In the genomic region with DNA sequence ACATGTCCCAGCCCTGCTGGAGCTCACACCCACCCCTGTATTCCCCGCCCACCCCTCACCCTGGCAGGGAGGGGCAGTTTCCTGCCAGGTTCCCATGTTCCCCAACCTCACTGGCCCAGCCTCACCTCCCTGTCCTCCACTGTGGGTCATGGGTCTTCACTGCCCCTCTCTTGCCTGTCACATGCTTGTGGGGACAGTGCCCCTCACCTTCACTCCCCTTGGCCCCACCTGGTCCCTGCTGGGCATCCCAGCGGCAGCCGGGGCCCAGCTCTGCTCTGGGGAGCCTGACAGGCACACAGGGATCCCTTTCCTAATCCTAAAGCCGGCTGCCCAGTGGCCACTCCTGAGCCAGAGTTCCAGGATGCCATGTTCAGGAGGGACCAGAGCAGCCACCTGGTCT, we compare ENCODE assay signal across 18 cellular contexts. TPM values are rescaled to one million over a fixed set of nuclear protein-coding genes. Genes with fewer than 3 reads are reported as not detected.
A peak's percentile ranks its signal among the peaks of the same experiment; 100 is the strongest.
DNase-seq lines count a peak whose midpoint lies in the region; ATAC-seq and TF ChIP-seq lines count a peak whose summit lies in the region.
"Had no signal": no experiment of that assay in that cellular context is flagged by ENCODE, and none has a peak within 500 bp of the region (broad histone marks: within the 10 kb centered on the region; RNA-seq: fewer than 3 reads in every experiment).

No MANE protein-coding gene starts in this region.

- TF ChIP-seq CTCF in right atrium auricular region (IDR thresholded peaks at IDR 0.05) = no peak
- no peak for TF ChIP-seq CTCF in lower lobe of right lung (IDR thresholded peaks at IDR 0.05)
- TF ChIP-seq CTCF in spleen (IDR thresholded peaks at IDR 0.05 in 8 of 11, conservative IDR thresholded peaks at IDR 0.05 in 3 of 11) = no peak

- H3K9me3 ChIP-seq in right atrium auricular region = no peaks in the 10 kb centered on the region
- no peaks in the 10 kb centered on the region for H3K9me3 ChIP-seq in lower lobe of right lung
- H3K9me3 ChIP-seq in spleen = no peaks in the 10 kb centered on the region

- no peak for TF ChIP-seq POLR2A in spleen (IDR thresholded peaks at IDR 0.05)

- ATAC-seq in Right ventricle myocardium inferior = no peak
- no peak for ATAC-seq in lower lobe of right lung
- no peak for ATAC-seq in SK-N-SH treated with all-trans-retinoic acid at 6 μM for 48 hours

- no peaks in the 10 kb centered on the region for H3K36me3 ChIP-seq in right atrium auricular region
- H3K36me3 ChIP-seq in lower lobe of right lung = no peaks in the 10 kb centered on the region
- H3K36me3 ChIP-seq in spleen = no peaks in the 10 kb centered on the region

- H3K4me3 ChIP-seq in right atrium auricular region = no peak overlapping the region
- no peak overlapping the region for H3K4me3 ChIP-seq in lower lobe of right lung
- no peak overlapping the region for H3K4me3 ChIP-seq in spleen

- no peak overlapping the region for H3K27ac ChIP-seq in right atrium auricular region
- H3K27ac ChIP-seq in lower lobe of right lung = no peak overlapping the region
- H3K27ac ChIP-seq in spleen = no peak overlapping the region

- H3K27me3 ChIP-seq in right atrium auricular region (no peaks in the 10 kb centered on the region), lower lobe of right lung (ENCODE audit: low read depth) (no peaks in the 10 kb centered on the region), spleen (replicated peaks in 1 of 7) (peaks cover 0 to 10% (median 0%) of the 10 kb centered on the region in 7 donors)

- intact Hi-C loops in Right ventricle myocardium inferior (cut with DNase I) = no loop called here
- intact Hi-C loops in lower lobe of right lung (cut with DNase I) = no loop called here
- intact Hi-C loops in spleen (cut with DNase I; ENCODE audit: low total_unique reads) = no loop called here

- DNase-seq in Right ventricle myocardium inferior (ENCODE audit: missing footprints) (peak; percentile 22), right atrium auricular region (ENCODE audit: low spot score) (no peak), lower lobe of right lung (peak; percentile 18), spleen (peak; percentile 51), NCI-H2171 (lab: John Stamatoyannopoulos, UW) (no peak)
- DNase-seq in activated T-cell treated with anti-CD3 and anti-CD28 coated beads, Interleukin-2, amount 50 U/mL, for 48 hours = no peak
- DNase-seq: 8988T; C1 segment of cervical spinal cord; CD4-positive, CD25-positive, alpha-beta regulatory T cell; CD8-positive, alpha-beta memory T cell; COR-L47; DMS153; DMS79; GDM1; GOT3; H7; IMR-90 had no signal

- 78 to 86% (median 82%) methylated on average over 3 to 4 of the region's 4 CpGs; no CpG with 5 or more reads in 1 of the 5 donors for WGBS in spleen, 5 donors

- no peaks in the 10 kb centered on the region for H3K4me1 ChIP-seq in right atrium auricular region
- H3K4me1 ChIP-seq in lower lobe of right lung = no peaks in the 10 kb centered on the region
- H3K4me1 ChIP-seq in spleen = no peaks in the 10 kb centered on the region

TF ChIP-seq in SK-N-SH treated with all-trans-retinoic acid at 6 μM for 48 hours, 23 proteins besides CTCF, POLR2A, EP300 and RAD21:
- TF ChIP-seq OSR1 (CRISPR knock-in tag; IDR thresholded peaks at IDR 0.05) (no peak), ISL1 (CRISPR knock-in tag; IDR thresholded peaks at IDR 0.05) (no peak)

RNA-seq across cellular contexts. Expression of gene ZNF862, which starts 21.4 kb away (rescaled TPM):
- total RNA-seq in Right ventricle myocardium inferior (10.1 TPM), right atrium auricular region (10 to 100 TPM in 1 of 2 donors, 1 to 10 TPM in 1; 7.0 to 11.0 TPM), lower lobe of right lung (20.7 TPM), spleen (10 to 100 TPM; 19.0 to 39.8 (median 30.2) TPM)
- 1 to 10 TPM; 4.4 to 9.9 (median 6.0) TPM for polyA plus RNA-seq in spleen

RNA-seq across cellular contexts. Expression of gene ZNF467, which starts 43.4 kb away (rescaled TPM):
- total RNA-seq in Right ventricle myocardium inferior (7.0 TPM), right atrium auricular region (10 to 100 TPM in 1 of 2 donors, 1 to 10 TPM in 1; 3.2 to 11.0 TPM), lower lobe of right lung (23.0 TPM), spleen (10 to 100 TPM; 25.5 to 48.5 (median 37.6) TPM)
- polyA plus RNA-seq in spleen = 10 to 100 TPM in 2 of 3 donors, 1 to 10 TPM in 1; 6.0 to 15.2 (median 12.8) TPM
- total RNA-seq: IMR-90 had no signal

RNA-seq across cellular contexts. Expression of gene ATP6V0E2, which starts 57.0 kb away (rescaled TPM):
- 125 TPM for total RNA-seq in Right ventricle myocardium inferior
- total RNA-seq in right atrium auricular region = 100 to 1,000 TPM in 1 of 2 donors, 10 to 100 TPM in 1; 60.7 to 122 TPM
- 17.9 TPM for total RNA-seq in lower lobe of right lung
- total RNA-seq in spleen = 10 to 100 TPM; 19.3 to 33.3 (median 28.0) TPM
- polyA plus RNA-seq in spleen = 10 to 100 TPM; 23.0 to 35.4 (median 33.4) TPM

Comparison
In these comparisons a context has a peak if more than half of its experiments do, and no peak if none do; other contexts are left out.
1. DNase-seq: peak in Right ventricle myocardium inferior (single experiment), lower lobe of right lung (single experiment) and spleen (single experiment); none in right atrium auricular region (single experiment), activated T-cell treated with anti-CD3 and anti-CD28 coated beads, Interleukin-2, amount 50 U/mL, for 48 hours (0 of 2) and NCI-H2171 (single experiment).